8 cellular contexts compared by ENCODE assay signal in the genomic region with DNA sequence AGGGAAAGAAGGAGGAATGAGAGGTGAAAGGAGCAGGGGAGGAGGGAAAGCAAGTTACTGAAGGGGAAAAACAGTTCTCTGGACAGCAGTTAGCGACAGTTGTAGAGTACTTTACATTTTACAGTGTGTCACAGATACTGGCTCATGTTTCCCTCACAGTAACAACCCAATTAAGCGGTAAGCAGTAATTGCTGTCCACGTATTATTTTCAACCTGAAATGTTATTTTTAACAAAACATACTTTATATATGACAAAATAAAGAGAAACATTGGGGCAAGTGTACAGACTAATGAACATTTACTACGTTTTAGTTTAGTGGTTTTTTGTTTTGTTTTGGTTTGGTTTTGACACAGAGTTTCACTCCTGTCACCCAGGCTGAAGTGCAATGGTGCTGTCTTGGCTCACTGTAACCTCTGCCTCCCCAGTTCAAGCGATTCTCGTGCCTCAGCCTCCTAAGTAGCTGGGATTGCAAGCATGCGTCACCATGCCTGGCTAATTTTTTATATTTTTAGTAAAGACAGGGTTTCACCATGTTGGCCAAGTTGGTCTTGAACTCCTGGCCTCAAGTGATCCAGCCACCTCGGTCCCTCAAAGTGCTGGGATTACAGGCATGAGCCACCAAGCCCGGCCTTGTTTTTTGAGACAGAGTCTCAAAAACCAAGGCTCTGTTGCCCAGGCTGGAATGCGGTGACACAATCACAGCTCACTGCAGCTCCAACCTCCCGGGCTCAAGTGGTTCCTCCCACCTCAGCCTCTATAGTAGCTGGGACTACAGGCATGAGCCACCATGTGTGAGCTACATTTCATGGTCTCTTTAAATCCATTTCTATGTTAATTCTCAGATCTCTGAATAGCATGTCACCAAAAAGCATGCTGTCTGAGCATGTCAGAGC. TPM values are rescaled to one million over a fixed set of nuclear protein-coding genes. Genes with fewer than 3 reads are reported as not detected.
A peak's percentile ranks its signal among the peaks of the same experiment; 100 is the strongest.
DNase-seq lines count a peak whose midpoint lies in the region; ATAC-seq lines count a peak whose summit lies in the region.

No MANE protein-coding gene starts in this region.

- peak; percentile 2 for DNase-seq in NCI-H345 (lab: John Stamatoyannopoulos, UW)
- DNase-seq in NCI-H345 treated with DMSO at 0.1 percent for 48 hours (lab: John Stamatoyannopoulos, UW; ENCODE audit: unreplicated experiment): no peak
- DNase-seq in activated CD4-positive, alpha-beta memory T cell treated with anti-CD3 and anti-CD28 coated beads, Interleukin-2, amount 10 ng/mL, durations not matched to agents 7 days and 5 days: peak; percentile 39
- peak; percentile 83 for DNase-seq in kidney tubule cell (ENCODE audit: low spot score)
- DNase-seq in NCI-H510A (lab: John Stamatoyannopoulos, UW): no peak
- no peak for DNase-seq in central memory CD4-positive, alpha-beta T cell
- DNase-seq in A172 (ENCODE audit: low spot score): no peak

- ATAC-seq in HG03064 (IDR thresholded peaks at IDR 0.05; ENCODE audit: low read depth, unreplicated experiment): peak; percentile 65

- POLR2A ChIA-PET in activated CD4-positive, alpha-beta memory T cell treated with anti-CD3 and anti-CD28 coated beads, Interleukin-2, amount 10 ng/mL, durations not matched to agents 7 days and 5 days (lab: Charles Lee): interaction anchor here (0.7 to 1.6 kb wide), 13 partner anchors 10 to 253 kb away, joined by 3 to 7 read pairs (median 4); a partner anchor contains a TSS

- peaks cover 15% of the 10 kb centered on the region for H3K27me3 Mint-ChIP-seq in activated CD4-positive, alpha-beta memory T cell treated with anti-CD3 and anti-CD28 coated beads, Interleukin-2, amount 10 ng/mL, durations not matched to agents 7 days and 5 days

- no peaks in the 10 kb centered on the region for H3K36me3 Mint-ChIP-seq in activated CD4-positive, alpha-beta memory T cell treated with anti-CD3 and anti-CD28 coated beads, Interleukin-2, amount 10 ng/mL, durations not matched to agents 7 days and 5 days (ENCODE audit: low read depth)

- peaks cover 33% of the 10 kb centered on the region for H3K4me1 Mint-ChIP-seq in activated CD4-positive, alpha-beta memory T cell treated with anti-CD3 and anti-CD28 coated beads, Interleukin-2, amount 10 ng/mL, durations not matched to agents 7 days and 5 days

- no peaks in the 10 kb centered on the region for H3K9me3 Mint-ChIP-seq in activated CD4-positive, alpha-beta memory T cell treated with anti-CD3 and anti-CD28 coated beads, Interleukin-2, amount 10 ng/mL, durations not matched to agents 7 days and 5 days

- CTCF ChIA-PET in activated CD4-positive, alpha-beta memory T cell treated with anti-CD3 and anti-CD28 coated beads, Interleukin-2, amount 10 ng/mL, durations not matched to agents 7 days and 5 days (lab: Charles Lee): interaction anchor here (0.6 to 4.5 kb wide), 39 partner anchors 12 to 253 kb away, joined by 3 to 44 read pairs (median 4); a partner anchor contains a TSS

- peak overlapping the region; percentile 56 for H3K27ac Mint-ChIP-seq in activated CD4-positive, alpha-beta memory T cell treated with anti-CD3 and anti-CD28 coated beads, Interleukin-2, amount 10 ng/mL, durations not matched to agents 7 days and 5 days

- H3K4me3 Mint-ChIP-seq in activated CD4-positive, alpha-beta memory T cell treated with anti-CD3 and anti-CD28 coated beads, Interleukin-2, amount 10 ng/mL, durations not matched to agents 7 days and 5 days: peak overlapping the region; percentile 80

RNA-seq across cellular contexts. Expression of a gene that starts 22.6 kb away (rescaled TPM):
- 100 to 1,000 TPM; 120 to 130 TPM for total RNA-seq in activated CD4-positive, alpha-beta memory T cell treated with anti-CD3 and anti-CD28 coated beads, Interleukin-2, amount 10 ng/mL, durations not matched to agents 7 days and 5 days
- total RNA-seq in A172 (2014; rRNA removed; shearing (Covaris generic)): 9.9 and 13.3 TPM in 2 replicates

RNA-seq across cellular contexts. Expression of a gene that starts 40.6 kb away (rescaled TPM):
- 10 to 100 TPM; 23.4 to 25.7 TPM for total RNA-seq in activated CD4-positive, alpha-beta memory T cell treated with anti-CD3 and anti-CD28 coated beads, Interleukin-2, amount 10 ng/mL, durations not matched to agents 7 days and 5 days
- total RNA-seq in A172 (2014; rRNA removed; shearing (Covaris generic)): 12.0 and 13.0 TPM in 2 replicates

RNA-seq across cellular contexts. Expression of a gene that starts 59.7 kb away (rescaled TPM):
- total RNA-seq in activated CD4-positive, alpha-beta memory T cell treated with anti-CD3 and anti-CD28 coated beads, Interleukin-2, amount 10 ng/mL, durations not matched to agents 7 days and 5 days: 100 to 1,000 TPM; 100 to 103 TPM
- total RNA-seq in A172 (2014; rRNA removed; shearing (Covaris generic)): 14.0 and 19.6 TPM in 2 replicates

Comparison
In these comparisons a context has a peak if more than half of its experiments do, and no peak if none do; other contexts are left out.
1. DNase-seq: peak in NCI-H345 (single experiment), activated CD4-positive, alpha-beta memory T cell treated with anti-CD3 and anti-CD28 coated beads, Interleukin-2, amount 10 ng/mL, durations not matched to agents 7 days and 5 days (single experiment) and kidney tubule cell (single experiment); none in NCI-H345 treated with DMSO at 0.1 percent for 48 hours (single experiment), NCI-H510A (single experiment), central memory CD4-positive, alpha-beta T cell (single experiment) and A172 (single experiment).